Comparison of ENCODE assay signal across 8 cellular contexts in the genomic region with DNA sequence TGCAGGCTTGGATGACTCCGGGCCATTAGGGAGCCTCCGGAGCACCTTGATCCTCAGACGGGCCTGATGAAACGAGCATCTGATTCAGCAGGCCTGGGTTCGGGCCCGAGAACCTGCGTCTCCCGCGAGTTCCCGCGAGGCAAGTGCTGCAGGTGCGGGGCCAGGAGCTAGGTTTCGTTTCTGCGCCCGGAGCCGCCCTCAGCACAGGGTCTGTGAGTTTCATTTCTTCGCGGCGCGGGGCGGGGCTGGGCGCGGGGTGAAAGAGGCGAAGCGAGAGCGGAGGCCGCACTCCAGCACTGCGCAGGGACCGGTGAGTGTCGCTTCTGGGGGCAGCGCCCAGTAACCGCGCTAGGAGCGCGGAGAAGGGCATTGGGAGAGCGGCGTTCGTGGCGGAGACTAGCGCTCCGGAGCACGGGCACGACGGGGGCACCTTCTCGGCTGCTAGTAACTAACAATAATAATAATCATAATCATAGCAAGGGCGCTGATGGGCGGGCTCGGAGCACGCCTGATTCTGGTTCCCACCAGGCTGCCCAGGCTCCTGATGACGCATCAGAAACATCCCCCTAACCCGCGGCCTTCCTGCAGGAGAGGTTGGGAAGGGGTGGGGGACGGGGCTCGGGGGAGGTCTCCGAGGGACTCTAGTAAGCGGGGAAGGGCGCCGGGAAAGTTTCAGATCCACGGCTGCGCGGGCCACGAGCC. TPM values are rescaled to one million over a fixed set of nuclear protein-coding genes. Genes with fewer than 3 reads are reported as not detected.
DNase-seq lines count a peak whose midpoint lies in the region; ATAC-seq, FAIRE-seq and TF ChIP-seq lines count a peak whose summit lies in the region.

A gene with protein sequence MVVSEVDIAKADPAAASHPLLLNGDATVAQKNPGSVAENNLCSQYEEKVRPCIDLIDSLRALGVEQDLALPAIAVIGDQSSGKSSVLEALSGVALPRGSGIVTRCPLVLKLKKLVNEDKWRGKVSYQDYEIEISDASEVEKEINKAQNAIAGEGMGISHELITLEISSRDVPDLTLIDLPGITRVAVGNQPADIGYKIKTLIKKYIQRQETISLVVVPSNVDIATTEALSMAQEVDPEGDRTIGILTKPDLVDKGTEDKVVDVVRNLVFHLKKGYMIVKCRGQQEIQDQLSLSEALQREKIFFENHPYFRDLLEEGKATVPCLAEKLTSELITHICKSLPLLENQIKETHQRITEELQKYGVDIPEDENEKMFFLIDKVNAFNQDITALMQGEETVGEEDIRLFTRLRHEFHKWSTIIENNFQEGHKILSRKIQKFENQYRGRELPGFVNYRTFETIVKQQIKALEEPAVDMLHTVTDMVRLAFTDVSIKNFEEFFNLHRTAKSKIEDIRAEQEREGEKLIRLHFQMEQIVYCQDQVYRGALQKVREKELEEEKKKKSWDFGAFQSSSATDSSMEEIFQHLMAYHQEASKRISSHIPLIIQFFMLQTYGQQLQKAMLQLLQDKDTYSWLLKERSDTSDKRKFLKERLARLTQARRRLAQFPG (plus strand): TSS at position 286 of the 702 bp plus-strand sequence. CDS start 5,832 bp downstream, outside the sequence.

- intact Hi-C loops in K562 (cut with micrococcal nuclease) = no loop called here

- H3K4me3 ChIP-seq in A549 (peak within 1 kb of the TSS; percentile 49), K562 (no peak within 1 kb of the TSS), small intestine (ENCODE audit: low read depth in 1 of 2, low read length in 2 of 2) (peak within 1 kb of the TSS; percentile 87 to 88)

- H2AFZ ChIP-seq in K562 (ENCODE audit: low read depth, low read length) = no peak within 1 kb of the TSS

- H3K9me3 ChIP-seq in A549 (no peaks in the 10 kb centered on the region), K562 (replicated peaks; ENCODE audit: control insufficient read depth, insufficient read depth, low read depth, low read length) (no peaks in the 10 kb centered on the region), small intestine (ENCODE audit: control insufficient read depth, low read depth) (no peaks in the 10 kb centered on the region)

- peaks cover 33% of the 10 kb centered on the region for H3K36me3 Mint-ChIP-seq in T-helper 2 cell treated with Interferon-gamma antibody and Interleukin-4, amounts not matched to agents 5 μg/mL and 100 μg/mL, for 36 hours (ENCODE audit: low read depth)

- BruUV-seq in K562 (replicated peaks; lab: Mats Ljungman, UMichigan) = no TSS peak

- no peaks in the 10 kb centered on the region for H4K20me1 ChIP-seq in K562 (replicated peaks; ENCODE audit: control insufficient read depth, insufficient read depth, low read length)

- peak within 1 kb of the TSS; percentile 98 for H3K27ac Mint-ChIP-seq in T-helper 2 cell treated with Interferon-gamma antibody and Interleukin-4, amounts not matched to agents 5 μg/mL and 100 μg/mL, for 36 hours

- TF ChIP-seq CTCF in A549 (IDR thresholded peaks at IDR 0.05) (no peak), K562 (IDR thresholded peaks at IDR 0.05 in 2 of 3, conservative IDR thresholded peaks at IDR 0.05 in 1 of 3; ENCODE audit: insufficient read depth in 2 of 3, low read depth in 1 of 3, low read length in 3 of 3) (no peak)

- POLR2A ChIA-PET in A549 (lab: Yijun Ruan, JAX) = no interaction called here
- POLR2A ChIA-PET in K562 (lab: Yijun Ruan, JAX) = no interaction called here

- WGBS in A549 (ENCODE audit: missing lambda C conversion rate) = 26% methylated on average over 14 of the region's 62 CpGs
- WGBS in K562 (ENCODE audit: insufficient coverage, low coverage, missing lambda C conversion rate) = 9% methylated on average over 48 of the region's 62 CpGs
- WGBS in small intestine, 3 donors = 0 to 1% (median 1%) methylated on average over 56 to 62 of the region's 62 CpGs

- no peaks in the 10 kb centered on the region for H3K9me3 Mint-ChIP-seq in T-helper 2 cell treated with Interferon-gamma antibody and Interleukin-4, amounts not matched to agents 5 μg/mL and 100 μg/mL, for 36 hours

- H3K4me2 ChIP-seq in A549 (peak within 1 kb of the TSS; percentile 84), K562 (ENCODE audit: insufficient read depth, low read length) (no peak within 1 kb of the TSS)

- ATAC-seq in A549 = peak; percentile 55 to 82; a peak in 5 of 6 replicates
- peak; percentile 86 for ATAC-seq in GM18909 (IDR thresholded peaks at IDR 0.05; ENCODE audit: poor library complexity, unreplicated experiment)
- ATAC-seq in HG03280 (IDR thresholded peaks at IDR 0.05; ENCODE audit: unreplicated experiment) = peak; percentile 89
- ATAC-seq in K562 = 0 out of 3 replicates have a peak, but pooled peaks have one; percentile 40

- TF ChIP-seq EP300 in A549 (IDR thresholded peaks at IDR 0.05) (no peak), K562 (IDR thresholded peaks at IDR 0.05; ENCODE audit: low read length) (no peak)

- H3K27me3 ChIP-seq in K562 (ENCODE audit: control insufficient read depth in 2 of 2, insufficient read depth in 2 of 2, low read length in 2 of 2) = peaks cover 22 to 51% of the 10 kb centered on the region in 2 experiments; a peak in 4 of 5 replicates
- H3K27me3 ChIP-seq in small intestine (ENCODE audit: control insufficient read depth in 2 of 2, insufficient read depth in 2 of 2, low read length in 2 of 2) = no peaks in the 10 kb centered on the region

- in situ Hi-C loops in K562 (cut with MboI) = no loop called here

- peak within 1 kb of the TSS; percentile 27 to 71; a peak in 2 of 6 replicates for H3K27ac ChIP-seq in A549
- H3K27ac ChIP-seq in K562 (ENCODE audit: extremely low read depth, low read depth, low read length) = no peak within 1 kb of the TSS
- H3K27ac ChIP-seq in small intestine (ENCODE audit: low read depth in 1 of 2, low read length in 1 of 2) = peak within 1 kb of the TSS; percentile 85 to 90

- peaks cover 60% of the 10 kb centered on the region for H3K4me1 Mint-ChIP-seq in T-helper 2 cell treated with Interferon-gamma antibody and Interleukin-4, amounts not matched to agents 5 μg/mL and 100 μg/mL, for 36 hours (ENCODE audit: low read depth)

- peak; percentile 10 for DNase-seq in A549 (ENCODE audit: low read depth in 1 of 2, low spot score in 1 of 2)
- DNase-seq in T-helper 2 cell treated with Interferon-gamma antibody and Interleukin-4, amounts not matched to agents 5 μg/mL and 100 μg/mL, for 36 hours (ENCODE audit: low spot score) = peak; percentile 83
- no peak for DNase-seq in K562 (ENCODE audit: extremely low read depth in 1 of 4, low spot score in 3 of 4)
- DNase-seq in iPS-NIHi11 (ENCODE audit: low spot score) = peak; percentile 49
- peak; percentile 93 for DNase-seq in small intestine
- no peak for DNase-seq in HTR-8/SVneo (ENCODE audit: insufficient read length, low spot score)

- CTCF ChIA-PET in A549 (lab: Yijun Ruan, JAX) = no interaction called here
- CTCF ChIA-PET in K562 (lab: Yijun Ruan, JAX; ENCODE audit: low intra/inter-chr PET ratio) = no interaction called here

- H3K27me3 Mint-ChIP-seq in T-helper 2 cell treated with Interferon-gamma antibody and Interleukin-4, amounts not matched to agents 5 μg/mL and 100 μg/mL, for 36 hours (ENCODE audit: low read depth) = no peaks in the 10 kb centered on the region

- no peaks in the 10 kb centered on the region for H3K4me1 ChIP-seq in A549
- peaks cover 0 to 5% of the 10 kb centered on the region in 2 experiments; a peak in 2 of 5 replicates for H3K4me1 ChIP-seq in K562 (replicated peaks in 1 of 2; ENCODE audit: control insufficient read depth in 2 of 2, insufficient read depth in 2 of 2, low read length in 2 of 2)
- H3K4me1 ChIP-seq in small intestine (ENCODE audit: control insufficient read depth in 2 of 2, insufficient read depth in 1 of 2, low read depth in 1 of 2, low read length in 1 of 2) = peaks cover 2 to 4% of the 10 kb centered on the region in 2 donors

- TF ChIP-seq POLR2A in A549 (IDR thresholded peaks at IDR 0.05; ENCODE audit: low read length) (no peak), K562 (conservative IDR thresholded peaks at IDR 0.05) (no peak)

- FAIRE-seq in A549 (lab: Jason Lieb, UNC) = no peak
- no peak for FAIRE-seq in K562 (lab: Jason Lieb, UNC)
- no peak for FAIRE-seq in small intestine (lab: Jason Lieb, UNC)
- FAIRE-seq in HTR-8/SVneo (lab: Jason Lieb, UNC) = no peak

- H3K36me3 ChIP-seq in K562 (ENCODE audit: control insufficient read depth, insufficient read depth, low read length) = no peaks in the 10 kb centered on the region
- peaks cover 0 to 2% of the 10 kb centered on the region in 2 donors for H3K36me3 ChIP-seq in small intestine (ENCODE audit: control insufficient read depth in 2 of 2, insufficient read depth in 2 of 2, low read length in 2 of 2)

- no peaks in the 10 kb centered on the region for H3K79me2 ChIP-seq in K562 (ENCODE audit: control insufficient read depth, insufficient read depth, low read length)

- H3K9ac ChIP-seq in K562 (ENCODE audit: insufficient read depth in 1 of 2, low read depth in 2 of 2, low read length in 2 of 2) = no peak within 1 kb of the TSS

- H3K9me1 ChIP-seq in K562 (ENCODE audit: control insufficient read depth, insufficient read depth, low read length) = no peaks in the 10 kb centered on the region

- H3K4me3 Mint-ChIP-seq in T-helper 2 cell treated with Interferon-gamma antibody and Interleukin-4, amounts not matched to agents 5 μg/mL and 100 μg/mL, for 36 hours = peak within 1 kb of the TSS; percentile 96

- TF ChIP-seq RAD21 in A549 (conservative IDR thresholded peaks at IDR 0.05 in 1 of 2, IDR thresholded peaks at IDR 0.05 in 1 of 2) = no peak
- TF ChIP-seq RAD21 in K562 (CRISPR knock-in tag; conservative IDR thresholded peaks at IDR 0.05 in 1 of 2, IDR thresholded peaks at IDR 0.05 in 1 of 2) = no peak

RNA-seq across cellular contexts. Expression of the gene that starts here (rescaled TPM):
- polyA plus RNA-seq in A549 (2011; rRNA removed) (0.78 and 0.96 TPM in 2 replicates), A549 (2017; fragmentation: RNase III; extraction: RNeasy Plus Mini Kit Qiagen cat#74134 plus additional on column Dnase treatment) (0.58 to 0.78 TPM (median 0.67 TPM) in 3 replicates), K562 (2011; rRNA removed) (0.07 TPM in 1 of 2 replicates, not detected in the other), K562 (2014; fragmentation: Illumina TruSeq; extraction: Trizol) (0.15 TPM in 1 of 2 replicates, not detected in the other), K562 (2014; fragmentation: Nextera tagmentation; extraction: Ambion mirVana) (not detected), K562 (2014; rRNA removed) (0.34 TPM in 1 of 2 replicates, not detected in the other), small intestine (10 to 100 TPM; 36.0 to 64.9 (median 37.6) TPM)
- polyA plus RNA-seq in A549 (2012; cell fraction: cytosol; rRNA removed) = 0.17 and 0.30 TPM in 2 replicates
- polyA plus RNA-seq in A549 (2012; cell fraction: nucleus; rRNA removed) = 0.65 and 1.4 TPM in 2 replicates
- 1.4 and 2.3 TPM in 2 replicates for polyA minus RNA-seq in A549 (2011; rRNA and poly(A)+ RNA removed)
- not detected in 2 replicates for total RNA-seq in K562 (2011; cell fraction: chromatin; rRNA removed; ENCODE audit: low replicate concordance)
- not detected in 2 replicates for total RNA-seq in K562 (2011; cell fraction: nucleolus; rRNA removed)
- total RNA-seq in K562 (2011; cell fraction: nucleoplasm; rRNA removed) = not detected in 2 replicates
- total RNA-seq in K562 (2014; rRNA removed) (0.08 TPM in 1 of 2 replicates, not detected in the other), K562 (2014; rRNA removed; fragmentation: Illumina TruSeq; extraction: Trizol) (not detected in 2 replicates), K562 (2015; rRNA removed; fragmentation: Illumina TruSeq; extraction: Trizol) (0.07 TPM in 1 of 2 replicates, not detected in the other), K562 (2021) (0.51 and 0.78 TPM in 2 replicates)
- not detected in 2 replicates for polyA plus RNA-seq in K562 (2011; cell fraction: cytosol; rRNA removed)
- polyA plus RNA-seq in K562 (2011; cell fraction: nucleus; rRNA removed) = 0.06 TPM in 1 of 2 replicates, not detected in the other
- polyA plus RNA-seq in K562 (2012) = 0.22 and 0.30 TPM in 2 replicates
- 0.14 TPM in 1 of 2 replicates, not detected in the other for polyA minus RNA-seq in K562 (2011; rRNA and poly(A)+ RNA removed)
- not detected in 2 replicates for polyA minus RNA-seq in K562 (2011; cell fraction: cytosol; rRNA and poly(A)+ RNA removed)
- polyA minus RNA-seq in K562 (2011; cell fraction: nucleus; rRNA and poly(A)+ RNA removed) = not detected in 2 replicates

Comparison
In these comparisons a context has a peak if more than half of its experiments do, and no peak if none do; other contexts are left out.
1. RNA of the gene that starts here (polyA plus RNA-seq): 36.0 to 64.9 TPM in small intestine; 0.17 to 1.4 TPM in A549 and 0.06 to 0.34 TPM in K562; every median in the first group is over 10 times any median in the second.
2. Peak in ATAC-seq in K562; RNA of the gene not detected or under 1 TPM.
3. DNase-seq: peak in A549 (2 of 2), T-helper 2 cell treated with Interferon-gamma antibody and Interleukin-4, amounts not matched to agents 5 μg/mL and 100 μg/mL, for 36 hours (single experiment), iPS-NIHi11 (single experiment) and small intestine (single experiment); none in K562 (0 of 4) and HTR-8/SVneo (single experiment).
4. Peak in every context shown above with its lines, with median percentiles within 50 percentile points of each other: ATAC-seq.